ENCODE assay signal across 12 cellular contexts in the genomic region with DNA sequence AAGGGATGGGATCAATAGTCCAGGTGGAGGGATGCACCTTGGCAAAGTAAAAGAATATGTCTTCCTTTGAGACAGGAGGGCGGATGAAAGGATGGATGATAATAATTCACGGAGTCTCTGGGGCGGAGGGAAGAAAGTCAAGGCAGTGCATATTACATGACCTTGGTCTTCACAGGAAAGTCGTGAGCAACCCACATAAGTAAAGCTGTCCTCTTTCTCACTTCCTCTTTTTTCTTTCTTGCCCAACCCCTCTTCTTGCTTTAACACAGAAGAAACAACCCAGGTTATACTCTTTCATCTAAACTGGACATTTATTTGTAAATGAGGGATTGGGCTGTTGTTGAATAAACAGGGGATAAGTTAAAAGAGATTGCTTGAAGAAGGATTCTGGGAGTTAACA.
DNase-seq lines count a peak whose midpoint lies in the region; ATAC-seq and TF ChIP-seq lines count a peak whose summit lies in the region.
"Had no signal": no experiment of that assay in that cellular context is flagged by ENCODE, and none has a peak within 500 bp of the region (broad histone marks: within the 10 kb centered on the region; RNA-seq: fewer than 3 reads in every experiment).

No MANE protein-coding gene starts in this region.

- peaks cover 3% of the 10 kb centered on the region for H3K4me1 Mint-ChIP-seq in T-helper 17 cell

- TF ChIP-seq CTCF in GM10248 (IDR thresholded peaks at IDR 0.05; ENCODE audit: control extremely low read depth, extremely low read depth, low read depth, missing control alignments) (no peak), NB4 (IDR thresholded peaks at IDR 0.05; ENCODE audit: low read depth, low read length) (no peak)

- H3K4me3 ChIP-seq in NB4 (ENCODE audit: low read depth, low read length), result no peak overlapping the region

- DNase-seq in GM10248 (ENCODE audit: extremely low spot score) (peak; percentile 32), NB4 (ENCODE audit: low read depth) (peak; percentile 46), T-helper 17 cell (no peak), activated gamma-delta T cell treated with Interleukin-2 at 50 U/mL for 16 hours (no peak), hypothalamus (lab: John Stamatoyannopoulos, UW) (no peak), Ammon's horn (ENCODE audit: low spot score) (no peak)
- DNase-seq: DMS153, NCI-H187 had no signal

- TF ChIP-seq POLR2A in NB4 (IDR thresholded peaks at IDR 0.05; ENCODE audit: extremely low read depth, insufficient read length), result no peak

- peak; percentile 72 for ATAC-seq in GM19452 (IDR thresholded peaks at IDR 0.05; ENCODE audit: unreplicated experiment)
- peak; percentile 57 for ATAC-seq in HG03039 (IDR thresholded peaks at IDR 0.05; ENCODE audit: unreplicated experiment)
- ATAC-seq in T-helper 17 cell, result no peak
- ATAC-seq: HCT116 had no signal

- no peak overlapping the region for H3K4me3 Mint-ChIP-seq in T-helper 17 cell
- H3K4me3 Mint-ChIP-seq: mesothelial cell of epicardium had no signal

- CTCF ChIA-PET in GM10248 (lab: Yijun Ruan, JAX), result no interaction called here

- H3K36me3 Mint-ChIP-seq in T-helper 17 cell (ENCODE audit: low read depth), result peaks cover 5% of the 10 kb centered on the region
- H3K36me3 Mint-ChIP-seq: mesothelial cell of epicardium had no signal

- POLR2A ChIA-PET in GM10248 (lab: Yijun Ruan, JAX), result no interaction called here

- H3K27ac Mint-ChIP-seq in T-helper 17 cell, result no peak overlapping the region
- H3K27ac Mint-ChIP-seq: mesothelial cell of epicardium had no signal

- peaks cover 54% of the 10 kb centered on the region for H3K27me3 Mint-ChIP-seq in T-helper 17 cell

- H3K9me3 ChIP-seq in T-helper 17 cell (ENCODE audit: control insufficient read depth, low read length, poor library complexity, severe bottlenecking), result no peaks in the 10 kb centered on the region

Comparison
In these comparisons a context has a peak if more than half of its experiments do, and no peak if none do; other contexts are left out.
1. DNase-seq: peak in GM10248 (single experiment) and NB4 (single experiment); none in T-helper 17 cell (0 of 3), activated gamma-delta T cell treated with Interleukin-2 at 50 U/mL for 16 hours (single experiment), hypothalamus (0 of 51) and Ammon's horn (single experiment).